Comparison of ENCODE assay signal across 10 cellular contexts in genomic region chr1:161653971-161654370, GRCh38. TPM values are rescaled to one million over a fixed set of nuclear protein-coding genes. Genes with fewer than 3 reads are reported as not detected.
"Had no signal": no experiment of that assay in that cellular context is flagged by ENCODE, and none has a peak within 500 bp of the region (broad histone marks: within the 10 kb centered on the region; RNA-seq: fewer than 3 reads in every experiment).

No MANE protein-coding gene starts in this region.

RNA-seq across cellular contexts. Expression of gene FCGR2B, which starts 9.0 kb away (rescaled TPM):
- total RNA-seq: LHCN-M2; MCF 10A; NCI-H460; PC-9; SJCRH30; T-helper 1 cell treated with Interleukin-12 subunit alpha and Interleukin-12 subunit beta and Interleukin-4 antibody, amounts not matched to agents 30 ng/mL and 1 ng/mL, for 36 hours had no signal

RNA-seq across cellular contexts. Expression of gene FCGR3B, which starts 23.0 kb away (rescaled TPM):
- total RNA-seq: LHCN-M2; MCF 10A; NCI-H460; OCI-LY7; PC-9; RPMI7951; SJCRH30; SK-MEL-5; T-helper 1 cell treated with Interleukin-12 subunit alpha and Interleukin-12 subunit beta and Interleukin-4 antibody, amounts not matched to agents 30 ng/mL and 1 ng/mL, for 36 hours had no signal

RNA-seq across cellular contexts. Expression of gene FCRLA, which starts 53.1 kb away (rescaled TPM):
- total RNA-seq: LHCN-M2; Right ventricle myocardium inferior; T-helper 1 cell treated with Interleukin-12 subunit alpha and Interleukin-12 subunit beta and Interleukin-4 antibody, amounts not matched to agents 30 ng/mL and 1 ng/mL, for 36 hours had no signal
